ENCODE assay signal across 14 cellular contexts in the genomic region with DNA sequence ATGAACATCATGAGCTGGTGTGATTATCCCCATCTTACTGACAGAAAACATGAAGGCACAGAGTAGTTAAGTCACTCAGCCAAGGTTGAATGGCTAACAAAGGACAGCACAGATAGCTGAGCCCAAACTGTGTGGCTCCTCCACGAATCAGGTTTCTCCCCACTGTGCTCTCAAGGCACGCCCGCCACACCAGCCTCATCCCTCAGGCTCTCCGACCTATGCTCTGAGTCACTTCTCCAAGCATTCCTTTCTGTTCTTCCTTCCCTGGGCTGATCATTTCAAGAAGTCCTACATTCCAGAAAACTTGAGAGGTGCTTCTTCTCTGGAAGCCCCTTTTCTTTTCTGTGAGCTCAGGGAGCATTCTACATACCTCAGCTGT. TPM values are rescaled to one million over a fixed set of nuclear protein-coding genes. Genes with fewer than 3 reads are reported as not detected.
DNase-seq lines count a peak whose midpoint lies in the region; FAIRE-seq and TF ChIP-seq lines count a peak whose summit lies in the region.
"Had no signal": no experiment of that assay in that cellular context is flagged by ENCODE, and none has a peak within 500 bp of the region (broad histone marks: within the 10 kb centered on the region; RNA-seq: fewer than 3 reads in every experiment).

No MANE protein-coding gene starts in this region.

- DNase-seq in A172 (ENCODE audit: low spot score) (peak; percentile 14), H54 (ENCODE audit: insufficient read length, low spot score) (peak; percentile 47), amniotic epithelial cell (ENCODE audit: low read depth) (peak; percentile 59), keratinocyte (ENCODE audit: low read depth, low spot score) (no peak), HuH-7 (ENCODE audit: low spot score) (no peak), left ventricle myocardium inferior (no peak), NCI-H510A treated with DMSO at 0.1 percent for 48 hours (lab: John Stamatoyannopoulos, UW) (no peak)
- DNase-seq in activated CD4-positive, alpha-beta T cell treated with anti-CD3 and anti-CD28 coated beads, Interleukin-2, amount 10 ng/mL, durations not matched to agents 7 days and 5 days = no peak
- DNase-seq: activated CD8-positive, alpha-beta memory T cell treated with anti-CD3 and anti-CD28 coated beads, Interleukin-2, amount 10 ng/mL, durations not matched to agents 7 days and 5 days; CD8-positive, alpha-beta memory T cell; head of caudate nucleus; NCI-H69; stimulated activated CD4-positive, alpha-beta T cell treated with anti-CD3 and anti-CD28 coated beads, Interleukin-15, amount 100 ng/mL, for 24 hours; stomach had no signal

- peaks cover 29% of the 10 kb centered on the region for H3K36me3 Mint-ChIP-seq in activated CD4-positive, alpha-beta T cell treated with anti-CD3 and anti-CD28 coated beads, Interleukin-2, amount 10 ng/mL, durations not matched to agents 7 days and 5 days (ENCODE audit: low read depth)

- H3K27ac ChIP-seq in keratinocyte (ENCODE audit: control insufficient read depth, insufficient read depth, low read length) (peak overlapping the region; percentile 53), left ventricle myocardium inferior (replicated peaks) (no peak overlapping the region)
- H3K27ac ChIP-seq: stomach had no signal

- H3K9me3 Mint-ChIP-seq in activated CD4-positive, alpha-beta T cell treated with anti-CD3 and anti-CD28 coated beads, Interleukin-2, amount 10 ng/mL, durations not matched to agents 7 days and 5 days = no peaks in the 10 kb centered on the region
- H3K9me3 Mint-ChIP-seq: CD8-positive, alpha-beta memory T cell had no signal

- H3K4me1 ChIP-seq in keratinocyte (ENCODE audit: control insufficient read depth, extremely low read depth, insufficient read depth, low read length) = peaks cover 35% of the 10 kb centered on the region
- peaks cover 5% of the 10 kb centered on the region for H3K4me1 ChIP-seq in left ventricle myocardium inferior
- H3K4me1 ChIP-seq: stomach had no signal

- TF ChIP-seq CTCF in keratinocyte (optimal IDR thresholded peaks at IDR 0.05 in 1 of 3, IDR thresholded peaks at IDR 0.05 in 1 of 3, conservative IDR thresholded peaks at IDR 0.05 in 1 of 3; ENCODE audit: extremely low read depth in 1 of 3, insufficient read depth in 2 of 3, low read length in 3 of 3) = no peak
- no peak for TF ChIP-seq CTCF in left ventricle myocardium inferior (IDR thresholded peaks at IDR 0.05; ENCODE audit: borderline replicate concordance)

- no peak overlapping the region for H3K27ac Mint-ChIP-seq in activated CD4-positive, alpha-beta T cell treated with anti-CD3 and anti-CD28 coated beads, Interleukin-2, amount 10 ng/mL, durations not matched to agents 7 days and 5 days

- H3K27me3 ChIP-seq in keratinocyte (ENCODE audit: control insufficient read depth, extremely low read depth, insufficient read depth, low read length) (no peaks in the 10 kb centered on the region), left ventricle myocardium inferior (ENCODE audit: low read depth) (no peaks in the 10 kb centered on the region)
- H3K27me3 ChIP-seq: stomach had no signal

- H4K20me1 ChIP-seq in keratinocyte (ENCODE audit: control insufficient read depth, extremely low read depth, insufficient read depth, low read length) = no peaks in the 10 kb centered on the region

- peak overlapping the region; percentile 40 for H3K4me2 ChIP-seq in keratinocyte (ENCODE audit: control insufficient read depth, extremely low read depth, insufficient read depth, low read depth, low read length)

- dilution Hi-C loops in keratinocyte (cut with MboI; ENCODE audit: extremely low pct_ligation_motif_present, low sequenced_read_pairs) = no loop called here

- no peaks in the 10 kb centered on the region for H3K27me3 Mint-ChIP-seq in activated CD4-positive, alpha-beta T cell treated with anti-CD3 and anti-CD28 coated beads, Interleukin-2, amount 10 ng/mL, durations not matched to agents 7 days and 5 days
- H3K27me3 Mint-ChIP-seq: activated CD8-positive, alpha-beta memory T cell treated with anti-CD3 and anti-CD28 coated beads, Interleukin-2, amount 10 ng/mL, durations not matched to agents 7 days and 5 days; CD8-positive, alpha-beta memory T cell had no signal

- peak; percentile 33 for FAIRE-seq in H54 (lab: Jason Lieb, UNC)
- FAIRE-seq in keratinocyte (lab: Jason Lieb, UNC) = peak; percentile 78

- intact Hi-C loops in left ventricle myocardium inferior (cut with micrococcal nuclease) = no loop called here

- H3K79me2 ChIP-seq in keratinocyte (ENCODE audit: control insufficient read depth, insufficient read depth, low read length) = peaks cover 6% of the 10 kb centered on the region

- no peak overlapping the region for H3K9ac ChIP-seq in keratinocyte (ENCODE audit: control insufficient read depth, extremely low read depth, insufficient read depth, low read length)

- H3K4me1 Mint-ChIP-seq in activated CD4-positive, alpha-beta T cell treated with anti-CD3 and anti-CD28 coated beads, Interleukin-2, amount 10 ng/mL, durations not matched to agents 7 days and 5 days = no peaks in the 10 kb centered on the region

- no peak for TF ChIP-seq POLR2A in H54 (IDR thresholded peaks at IDR 0.05; ENCODE audit: low read depth, low read length)

- H3K9me3 ChIP-seq in keratinocyte (ENCODE audit: control insufficient read depth, low read depth, low read length) (no peaks in the 10 kb centered on the region), left ventricle myocardium inferior (replicated peaks) (no peaks in the 10 kb centered on the region)
- H3K9me3 ChIP-seq: stomach had no signal

- H3K4me3 ChIP-seq in keratinocyte (ENCODE audit: control insufficient read depth in 2 of 3, extremely low read depth in 1 of 3, insufficient read depth in 2 of 3, low read depth in 1 of 3, low read length in 3 of 3) (no peak overlapping the region), left ventricle myocardium inferior (no peak overlapping the region)
- H3K4me3 ChIP-seq: stomach had no signal

- peaks cover 6% of the 10 kb centered on the region for H3K9me1 ChIP-seq in keratinocyte (ENCODE audit: control insufficient read depth, extremely low read depth, insufficient read depth, low read length)

- CTCF ChIA-PET in activated CD4-positive, alpha-beta T cell treated with anti-CD3 and anti-CD28 coated beads, Interleukin-2, amount 10 ng/mL, durations not matched to agents 7 days and 5 days (lab: Charles Lee) = interaction anchor here (0.7 to 1.5 kb wide), 8 partner anchors 10 to 699 kb away, joined by 3 to 4 read pairs (median 4); no protein-coding TSS in a partner anchor

- H2AFZ ChIP-seq in keratinocyte (ENCODE audit: control insufficient read depth, low read length) = no peak overlapping the region

- H3K4me3 Mint-ChIP-seq in activated CD4-positive, alpha-beta T cell treated with anti-CD3 and anti-CD28 coated beads, Interleukin-2, amount 10 ng/mL, durations not matched to agents 7 days and 5 days = no peak overlapping the region
- H3K4me3 Mint-ChIP-seq: activated CD8-positive, alpha-beta memory T cell treated with anti-CD3 and anti-CD28 coated beads, Interleukin-2, amount 10 ng/mL, durations not matched to agents 7 days and 5 days; CD8-positive, alpha-beta memory T cell had no signal

- H3K36me3 ChIP-seq in keratinocyte (ENCODE audit: control insufficient read depth in 2 of 2, extremely low read depth in 1 of 2, insufficient read depth in 2 of 2, low read length in 2 of 2) = peaks cover 14 to 29% of the 10 kb centered on the region in 2 experiments
- peaks cover 60% of the 10 kb centered on the region for H3K36me3 ChIP-seq in left ventricle myocardium inferior

- POLR2A ChIA-PET in activated CD4-positive, alpha-beta T cell treated with anti-CD3 and anti-CD28 coated beads, Interleukin-2, amount 10 ng/mL, durations not matched to agents 7 days and 5 days (lab: Charles Lee) = no interaction called here

RNA-seq across cellular contexts. Expression of a gene that starts 25.3 kb away (rescaled TPM):
- total RNA-seq in A172 (2014; rRNA removed; shearing (Covaris generic)) = 10.2 and 18.4 TPM in 2 replicates
- polyA plus RNA-seq in keratinocyte = 5.6 to 14.5 TPM (median 8.8 TPM) in 3 replicates
- polyA plus RNA-seq in keratinocyte (2011; ENCODE audit: low read depth) = 2.3 TPM
- polyA plus RNA-seq in keratinocyte (2011; cell fraction: cytosol; rRNA removed) = 6.1 and 13.2 TPM in 2 replicates
- 27.7 and 44.1 TPM in 2 replicates for polyA plus RNA-seq in keratinocyte (2011; cell fraction: nucleus; rRNA removed)
- 8.0 and 27.2 TPM in 2 replicates for polyA plus RNA-seq in keratinocyte (2012; ENCODE audit: low replicate concordance)
- polyA minus RNA-seq in keratinocyte = 12.1 to 36.1 TPM (median 15.5 TPM) in 3 replicates
- 26.5 TPM for polyA minus RNA-seq in keratinocyte (2011; cell fraction: cytosol; rRNA and poly(A)+ RNA removed)
- 52.3 and 57.6 TPM in 2 replicates for polyA minus RNA-seq in keratinocyte (2011; cell fraction: nucleus; rRNA and poly(A)+ RNA removed)
- 25.3 TPM for total RNA-seq in left ventricle myocardium inferior
- total RNA-seq in activated CD4-positive, alpha-beta T cell treated with anti-CD3 and anti-CD28 coated beads, Interleukin-2, amount 10 ng/mL, durations not matched to agents 7 days and 5 days = under 1 TPM; 0.10 to 0.12 TPM
- total RNA-seq: activated CD8-positive, alpha-beta memory T cell treated with anti-CD3 and anti-CD28 coated beads, Interleukin-2, amount 10 ng/mL, durations not matched to agents 7 days and 5 days had no signal
- polyA plus RNA-seq: CD8-positive, alpha-beta memory T cell had no signal

Comparison
In these comparisons a context has a peak if more than half of its experiments do, and no peak if none do; other contexts are left out.
1. DNase-seq: peak in A172 (single experiment), H54 (single experiment) and amniotic epithelial cell (single experiment); none in keratinocyte (single experiment), HuH-7 (single experiment), left ventricle myocardium inferior (single experiment), activated CD4-positive, alpha-beta T cell treated with anti-CD3 and anti-CD28 coated beads, Interleukin-2, amount 10 ng/mL, durations not matched to agents 7 days and 5 days (single experiment) and NCI-H510A treated with DMSO at 0.1 percent for 48 hours (single experiment).